In genomic region chr7:150450491-150450992, GRCh38 we compare ENCODE assay signal across 8 cellular contexts. TPM values are rescaled to one million over a fixed set of nuclear protein-coding genes. Genes with fewer than 3 reads are reported as not detected.
A peak's percentile ranks its signal among the peaks of the same experiment; 100 is the strongest.
DNase-seq lines count a peak whose midpoint lies in the region; ATAC-seq and TF ChIP-seq lines count a peak whose summit lies in the region.

Gene GIMAP8 (plus strand): TSS chr7:150450630. CDS start chr7:150466699, 16,069 bp downstream.

- WGBS in adrenal gland, 4 donors = 47 to 64% (median 50%) methylated on average over 14 to 22 of the region's 22 CpGs

- H3K27ac ChIP-seq in Panc1 (ENCODE audit: low read length) (no peak within 1 kb of the TSS), adrenal gland (peak within 1 kb of the TSS in 4 of 5 donors; percentile 10 to 84 (median 58)), muscle layer of duodenum (ENCODE audit: low read length) (peak within 1 kb of the TSS; percentile 67), tibial artery (peak within 1 kb of the TSS in 1 of 2 donors; percentile 17)

- DNase-seq in Panc1 (ENCODE audit: low read depth, low spot score) (no peak), adrenal gland (peak; percentile 50 to 83 (median 71)), tibial artery (peak; percentile 55 to 80), SHP77 (lab: John Stamatoyannopoulos, UW) (no peak), type B pancreatic cell (ENCODE audit: extremely low spot score, unreplicated experiment) (no peak)

- BruUV-seq in Panc1 (replicated peaks; lab: Mats Ljungman, UMichigan) = no TSS peak

- H3K27me3 Mint-ChIP-seq in type B pancreatic cell = peaks cover 31% of the 10 kb centered on the region

- intact Hi-C loops in Panc1 (cut with micrococcal nuclease; ENCODE audit: unreplicated experiment) = no loop called here
- intact Hi-C loops in adrenal gland (cut with DNase I) = loop anchor here in 1 of 2 donors (10.0 kb wide), 1 partner anchor 294 kb away; no protein-coding TSS in a partner anchor
- intact Hi-C loops in tibial artery (cut with DNase I; ENCODE audit: low total_unique reads) = no loop called here

- H3K36me3 Mint-ChIP-seq in type B pancreatic cell = no peaks in the 10 kb centered on the region

- POLR2A ChIA-PET in Panc1 (lab: Charles Lee) = no interaction called here

- H3K27ac Mint-ChIP-seq in type B pancreatic cell = no peak within 1 kb of the TSS

- no peaks in the 10 kb centered on the region; the same call in 1 of the 2 replicates for H3K4me1 ChIP-seq in Panc1 (ENCODE audit: control insufficient read depth, insufficient read depth, low read length)
- peaks cover 11 to 24% of the 10 kb centered on the region in 2 donors for H3K4me1 ChIP-seq in adrenal gland (replicated peaks in 1 of 2)
- H3K4me1 ChIP-seq in muscle layer of duodenum (ENCODE audit: control insufficient read depth in 1 of 2, insufficient read depth in 2 of 2, low read length in 2 of 2) = peaks cover 5 to 12% of the 10 kb centered on the region in 2 donors
- peaks cover 0 to 4% (median 0%) of the 10 kb centered on the region in 4 donors for H3K4me1 ChIP-seq in tibial artery

- H3K9me3 ChIP-seq in Panc1 (ENCODE audit: control insufficient read depth, insufficient read depth, low read depth, low read length) = no peaks in the 10 kb centered on the region
- no peaks in the 10 kb centered on the region for H3K9me3 ChIP-seq in adrenal gland (replicated peaks in 1 of 3)
- no peaks in the 10 kb centered on the region for H3K9me3 ChIP-seq in muscle layer of duodenum (ENCODE audit: control insufficient read depth in 1 of 2, low read length in 2 of 2)
- no peaks in the 10 kb centered on the region for H3K9me3 ChIP-seq in tibial artery

- no peak within 1 kb of the TSS for H3K4me3 Mint-ChIP-seq in type B pancreatic cell

- no peak for TF ChIP-seq POLR2A in adrenal gland (IDR thresholded peaks at IDR 0.05)

- CTCF ChIA-PET in Panc1 (lab: Charles Lee) = no interaction called here

- H3K4me3 ChIP-seq in Panc1 (ENCODE audit: low read depth in 2 of 2, low read length in 2 of 2) (no peak within 1 kb of the TSS), adrenal gland (peak within 1 kb of the TSS in 1 of 4 donors; percentile 52), muscle layer of duodenum (ENCODE audit: low read depth in 1 of 2, low read length in 2 of 2) (peak within 1 kb of the TSS; percentile 60 to 61), tibial artery (peak within 1 kb of the TSS; percentile 41 to 42)

- no peaks in the 10 kb centered on the region for H3K9me3 Mint-ChIP-seq in type B pancreatic cell

- H3K36me3 ChIP-seq in Panc1 (ENCODE audit: control insufficient read depth, insufficient read depth, low read length) (no peaks in the 10 kb centered on the region), adrenal gland (replicated peaks in 1 of 2) (no peaks in the 10 kb centered on the region), muscle layer of duodenum (ENCODE audit: control insufficient read depth in 1 of 2, insufficient read depth in 2 of 2, low read length in 2 of 2) (no peaks in the 10 kb centered on the region), tibial artery (no peaks in the 10 kb centered on the region)

- H3K4me1 Mint-ChIP-seq in type B pancreatic cell (ENCODE audit: unreplicated experiment) = peaks cover 6% of the 10 kb centered on the region

- H3K27me3 ChIP-seq in Panc1 (ENCODE audit: control insufficient read depth, insufficient read depth, low read length) (peaks cover 6% of the 10 kb centered on the region), adrenal gland (peaks cover 6% of the 10 kb centered on the region), muscle layer of duodenum (ENCODE audit: low read depth, low read length) (no peaks in the 10 kb centered on the region), tibial artery (peaks cover 0 to 24% of the 10 kb centered on the region in 2 donors)

- in situ Hi-C loops in Panc1 (cut with HindIII; ENCODE audit: low pct_unique_long_range_greater_than_20kb, low sequenced_read_pairs) = no loop called here

- ATAC-seq in GM19397 (IDR thresholded peaks at IDR 0.05; ENCODE audit: unreplicated experiment) (peak; percentile 34), Panc1 (0 out of 2 replicates have a peak, but pooled peaks have one; percentile 12), HG03108 (IDR thresholded peaks at IDR 0.05; ENCODE audit: unreplicated experiment) (no peak)

- TF ChIP-seq CTCF in Panc1 (IDR thresholded peaks at IDR 0.05) (no peak), adrenal gland (IDR thresholded peaks at IDR 0.05) (no peak), tibial artery (IDR thresholded peaks at IDR 0.05) (no peak), type B pancreatic cell (conservative IDR thresholded peaks at IDR 0.05) (no peak)

RNA-seq across cellular contexts. Expression of gene GIMAP8, which starts in this region (rescaled TPM):
- 0.10 TPM for total RNA-seq in Panc1 (2021; ENCODE audit: unreplicated experiment)
- polyA plus RNA-seq in Panc1 (2012; ENCODE audit: insufficient read length) = not detected
- total RNA-seq in adrenal gland = 10 to 100 TPM in 5 of 8 donors, 1 to 10 TPM in 3; 8.2 to 18.4 (median 11.6) TPM
- 1 to 10 TPM; 6.1 to 9.3 (median 6.8) TPM for polyA plus RNA-seq in adrenal gland
- not detected in 2 replicates for total RNA-seq in type B pancreatic cell (ENCODE audit: low replicate concordance)

Comparison
In these comparisons a context has a peak if more than half of its experiments do, and no peak if none do; other contexts are left out.
1. Peak in ATAC-seq in Panc1; RNA of the gene not detected or under 1 TPM.
2. DNase-seq: peak in adrenal gland (7 of 7) and tibial artery (2 of 2); none in Panc1 (single experiment), SHP77 (0 of 2) and type B pancreatic cell (single experiment).
3. H3K4me3 ChIP-seq: peak in muscle layer of duodenum (2 of 2) and tibial artery (2 of 2); none in Panc1 (0 of 2).